In genomic region chr7:84144480-84144879, GRCh38 we compare ENCODE assay signal across 23 cellular contexts. TPM values are rescaled to one million over a fixed set of nuclear protein-coding genes. Genes with fewer than 3 reads are reported as not detected.
A peak's percentile ranks its signal among the peaks of the same experiment; 100 is the strongest.
DNase-seq lines count a peak whose midpoint lies in the region; ATAC-seq and TF ChIP-seq lines count a peak whose summit lies in the region.
"Had no signal": no experiment of that assay in that cellular context is flagged by ENCODE, and none has a peak within 500 bp of the region (broad histone marks: within the 10 kb centered on the region; RNA-seq: fewer than 3 reads in every experiment).

No MANE protein-coding gene starts in this region.

- H3K36me3 ChIP-seq in Loucy (ENCODE audit: insufficient read depth, low read length) (no peaks in the 10 kb centered on the region), mesodermal cell (ENCODE audit: control insufficient read depth, insufficient read depth, low read length) (peaks cover 5% of the 10 kb centered on the region), lower lobe of right lung (no peaks in the 10 kb centered on the region), gastroesophageal sphincter (no peaks in the 10 kb centered on the region), left lung (no peaks in the 10 kb centered on the region)
- H3K36me3 ChIP-seq: vagina had no signal

- CTCF ChIA-PET in Calu3 (lab: Charles Lee): no interaction called here
- CTCF ChIA-PET in activated naive CD4-positive, alpha-beta T cell treated with anti-CD3 and anti-CD28 coated beads, Interleukin-2, amount 10 ng/mL, durations not matched to agents 7 days and 5 days (lab: Charles Lee): no interaction called here

- H2AFZ ChIP-seq in Loucy (ENCODE audit: low read length): peak overlapping the region; percentile 49; the same call in 1 of the 2 replicates

- intact Hi-C loops in Calu3 (cut with micrococcal nuclease; ENCODE audit: unreplicated experiment) (no loop called here), lower lobe of right lung (cut with DNase I) (no loop called here), left lung (cut with DNase I) (no loop called here)

- DNase-seq in Calu3 (no peak), endothelial cell (ENCODE audit: low spot score) (no peak), lower lobe of right lung (no peak), left lung (no peak)
- no peak for DNase-seq in activated naive CD4-positive, alpha-beta T cell treated with anti-CD3 and anti-CD28 coated beads, Interleukin-2, amount 10 ng/mL, durations not matched to agents 7 days and 5 days
- DNase-seq: activated B cell treated with CpG ODN at 0.5 μM for 24 hours; activated CD8-positive, alpha-beta T cell treated with anti-CD3 and anti-CD28 coated beads, Interleukin-2, amount 10 ng/mL, durations not matched to agents 7 days and 5 days; activated naive CD8-positive, alpha-beta T cell treated with anti-CD3 and anti-CD28 coated beads, Interleukin-2, amount 10 ng/mL, durations not matched to agents 7 days and 5 days; glutamatergic neuron; NCI-H2029; NCI-H510A; SIG-M5 had no signal

- H3K27ac Mint-ChIP-seq in Calu3 (ENCODE audit: unreplicated experiment) (peak overlapping the region; percentile 64), endothelial cell (ENCODE audit: unreplicated experiment) (peak overlapping the region; percentile 71)
- H3K27ac Mint-ChIP-seq in activated naive CD4-positive, alpha-beta T cell treated with anti-CD3 and anti-CD28 coated beads, Interleukin-2, amount 10 ng/mL, durations not matched to agents 7 days and 5 days: no peak overlapping the region
- H3K27ac Mint-ChIP-seq: activated B cell treated with CpG ODN at 0.5 μM for 24 hours; activated CD8-positive, alpha-beta T cell treated with anti-CD3 and anti-CD28 coated beads, Interleukin-2, amount 10 ng/mL, durations not matched to agents 7 days and 5 days; activated naive CD8-positive, alpha-beta T cell treated with anti-CD3 and anti-CD28 coated beads, Interleukin-2, amount 10 ng/mL, durations not matched to agents 7 days and 5 days; IgD-negative memory B cell; nephron; T-helper 2 cell treated with Interferon-gamma antibody and Interleukin-4, amounts not matched to agents 5 μg/mL and 100 μg/mL, for 36 hours had no signal

- H3K27me3 ChIP-seq in Loucy (ENCODE audit: insufficient read depth, low read length, poor library complexity, severe bottlenecking) (no peaks in the 10 kb centered on the region), lower lobe of right lung (ENCODE audit: low read depth) (no peaks in the 10 kb centered on the region), gastroesophageal sphincter (no peaks in the 10 kb centered on the region), left lung (no peaks in the 10 kb centered on the region)
- H3K27me3 ChIP-seq: vagina had no signal

- no peaks in the 10 kb centered on the region for H3K9me3 Mint-ChIP-seq in Calu3 (ENCODE audit: low read depth, unreplicated experiment)
- H3K9me3 Mint-ChIP-seq in endothelial cell (ENCODE audit: unreplicated experiment): no peaks in the 10 kb centered on the region
- H3K9me3 Mint-ChIP-seq in activated naive CD4-positive, alpha-beta T cell treated with anti-CD3 and anti-CD28 coated beads, Interleukin-2, amount 10 ng/mL, durations not matched to agents 7 days and 5 days: no peaks in the 10 kb centered on the region
- H3K9me3 Mint-ChIP-seq: activated naive CD8-positive, alpha-beta T cell treated with anti-CD3 and anti-CD28 coated beads, Interleukin-2, amount 10 ng/mL, durations not matched to agents 7 days and 5 days; nephron; T-helper 2 cell treated with Interferon-gamma antibody and Interleukin-4, amounts not matched to agents 5 μg/mL and 100 μg/mL, for 36 hours had no signal

- no peak overlapping the region for H3K4me2 ChIP-seq in Loucy (ENCODE audit: low read depth, low read length, poor library complexity, severe bottlenecking)

- H3K4me3 ChIP-seq in Loucy (ENCODE audit: low read length, poor library complexity, severe bottlenecking): no peak overlapping the region
- no peak overlapping the region for H3K4me3 ChIP-seq in mesodermal cell (ENCODE audit: extremely low read depth, insufficient read depth, low read length, poor library complexity, severe bottlenecking)
- H3K4me3 ChIP-seq in lower lobe of right lung: no peak overlapping the region
- no peak overlapping the region for H3K4me3 ChIP-seq in gastroesophageal sphincter
- H3K4me3 ChIP-seq in left lung: no peak overlapping the region
- H3K4me3 ChIP-seq: coronary artery, lung, vagina had no signal

- peak overlapping the region; percentile 45 for H3K4me3 Mint-ChIP-seq in Calu3 (ENCODE audit: low read depth, unreplicated experiment)
- no peak overlapping the region for H3K4me3 Mint-ChIP-seq in endothelial cell (ENCODE audit: unreplicated experiment)
- no peak overlapping the region for H3K4me3 Mint-ChIP-seq in activated naive CD4-positive, alpha-beta T cell treated with anti-CD3 and anti-CD28 coated beads, Interleukin-2, amount 10 ng/mL, durations not matched to agents 7 days and 5 days
- H3K4me3 Mint-ChIP-seq: activated B cell treated with CpG ODN at 0.5 μM for 24 hours; activated CD8-positive, alpha-beta T cell treated with anti-CD3 and anti-CD28 coated beads, Interleukin-2, amount 10 ng/mL, durations not matched to agents 7 days and 5 days; activated naive CD8-positive, alpha-beta T cell treated with anti-CD3 and anti-CD28 coated beads, Interleukin-2, amount 10 ng/mL, durations not matched to agents 7 days and 5 days; IgD-negative memory B cell; nephron; T-helper 2 cell treated with Interferon-gamma antibody and Interleukin-4, amounts not matched to agents 5 μg/mL and 100 μg/mL, for 36 hours had no signal

- H3K9ac ChIP-seq in Loucy (ENCODE audit: low read depth, low read length, poor library complexity, severe bottlenecking): no peak overlapping the region

- TF ChIP-seq POLR2A in gastroesophageal sphincter (IDR thresholded peaks at IDR 0.05): no peak

- TF ChIP-seq EP300 in gastroesophageal sphincter (IDR thresholded peaks at IDR 0.05): no peak

- H3K4me1 Mint-ChIP-seq in Calu3 (ENCODE audit: low read depth, unreplicated experiment): peaks cover 35% of the 10 kb centered on the region
- H3K4me1 Mint-ChIP-seq in endothelial cell (ENCODE audit: unreplicated experiment): peaks cover 36% of the 10 kb centered on the region
- H3K4me1 Mint-ChIP-seq in activated naive CD4-positive, alpha-beta T cell treated with anti-CD3 and anti-CD28 coated beads, Interleukin-2, amount 10 ng/mL, durations not matched to agents 7 days and 5 days: peaks cover 2% of the 10 kb centered on the region
- H3K4me1 Mint-ChIP-seq: activated B cell treated with CpG ODN at 0.5 μM for 24 hours; activated naive CD8-positive, alpha-beta T cell treated with anti-CD3 and anti-CD28 coated beads, Interleukin-2, amount 10 ng/mL, durations not matched to agents 7 days and 5 days had no signal

- H4K20me1 ChIP-seq in Loucy (ENCODE audit: insufficient read depth, low read length, poor library complexity, severe bottlenecking): no peaks in the 10 kb centered on the region

- BruUV-seq in Calu3 (replicated peaks; lab: Mats Ljungman, UMichigan): no TSS peak

- H3K27me3 Mint-ChIP-seq in Calu3 (ENCODE audit: unreplicated experiment): no peaks in the 10 kb centered on the region
- H3K27me3 Mint-ChIP-seq in endothelial cell (ENCODE audit: unreplicated experiment): no peaks in the 10 kb centered on the region
- no peaks in the 10 kb centered on the region for H3K27me3 Mint-ChIP-seq in activated naive CD4-positive, alpha-beta T cell treated with anti-CD3 and anti-CD28 coated beads, Interleukin-2, amount 10 ng/mL, durations not matched to agents 7 days and 5 days
- H3K27me3 Mint-ChIP-seq: activated B cell treated with CpG ODN at 0.5 μM for 24 hours; activated naive CD8-positive, alpha-beta T cell treated with anti-CD3 and anti-CD28 coated beads, Interleukin-2, amount 10 ng/mL, durations not matched to agents 7 days and 5 days; brain; IgD-negative memory B cell had no signal

- H3K79me2 ChIP-seq in Loucy (ENCODE audit: insufficient read depth, low read length): no peaks in the 10 kb centered on the region

- no CpG with 5 or more reads among the region's 3 CpGs for WGBS in mesodermal cell (ENCODE audit: insufficient coverage in 2 of 2), 2 experiments
- WGBS in gastroesophageal sphincter (ENCODE audit: low coverage in 1 of 2), 2 donors: 56 to 65% methylated on average over 3 of the region's 3 CpGs

- H3K36me3 Mint-ChIP-seq in Calu3 (ENCODE audit: insufficient read depth, unreplicated experiment): no peaks in the 10 kb centered on the region
- H3K36me3 Mint-ChIP-seq in endothelial cell (ENCODE audit: low read depth, unreplicated experiment): no peaks in the 10 kb centered on the region
- H3K36me3 Mint-ChIP-seq in activated naive CD4-positive, alpha-beta T cell treated with anti-CD3 and anti-CD28 coated beads, Interleukin-2, amount 10 ng/mL, durations not matched to agents 7 days and 5 days: no peaks in the 10 kb centered on the region
- H3K36me3 Mint-ChIP-seq: IgD-negative memory B cell had no signal

- H3K27ac ChIP-seq in mesodermal cell (ENCODE audit: low read depth, low read length, severe bottlenecking) (peak overlapping the region; percentile 25), lower lobe of right lung (no peak overlapping the region), gastroesophageal sphincter (no peak overlapping the region), left lung (no peak overlapping the region)
- H3K27ac ChIP-seq: coronary artery, epithelial cell of prostate, vagina had no signal

- TF ChIP-seq CTCF in Calu3 (IDR thresholded peaks at IDR 0.05; ENCODE audit: unreplicated experiment) (no peak), Loucy (conservative IDR thresholded peaks at IDR 0.05; ENCODE audit: low read length) (no peak), endothelial cell (IDR thresholded peaks at IDR 0.05; ENCODE audit: unreplicated experiment) (no peak), lower lobe of right lung (IDR thresholded peaks at IDR 0.05) (no peak), gastroesophageal sphincter (IDR thresholded peaks at IDR 0.05) (no peak), left lung (IDR thresholded peaks at IDR 0.05) (no peak)

- H3K9me2 ChIP-seq in Loucy (replicated peaks; ENCODE audit: low read depth, low read length): no peaks in the 10 kb centered on the region

- ATAC-seq in lower lobe of right lung (no peak), gastroesophageal sphincter (no peak), left lung (no peak)
- ATAC-seq: activated CD8-positive, alpha-beta T cell treated with anti-CD3 and anti-CD28 coated beads, Interleukin-2, amount 10 ng/mL, durations not matched to agents 7 days and 5 days had no signal

- H3K4me1 ChIP-seq in Loucy (ENCODE audit: insufficient read depth, low read length, poor library complexity, severe bottlenecking) (no peaks in the 10 kb centered on the region), mesodermal cell (ENCODE audit: control insufficient read depth, insufficient read depth, low read length, poor library complexity, severe bottlenecking) (peaks cover 45% of the 10 kb centered on the region), lower lobe of right lung (peaks cover 4% of the 10 kb centered on the region), gastroesophageal sphincter (peaks cover 0 to 56% (median 8%) of the 10 kb centered on the region in 3 donors), left lung (no peaks in the 10 kb centered on the region)
- H3K4me1 ChIP-seq: vagina had no signal

- no peaks in the 10 kb centered on the region for H3F3A ChIP-seq in Loucy (ENCODE audit: low read depth)

- H3K9me3 ChIP-seq in Loucy (ENCODE audit: insufficient read depth, low read depth, low read length): no peaks in the 10 kb centered on the region
- H3K9me3 ChIP-seq in mesodermal cell (ENCODE audit: control insufficient read depth, low read length): no peaks in the 10 kb centered on the region
- no peaks in the 10 kb centered on the region for H3K9me3 ChIP-seq in lower lobe of right lung
- no peaks in the 10 kb centered on the region for H3K9me3 ChIP-seq in gastroesophageal sphincter
- no peaks in the 10 kb centered on the region for H3K9me3 ChIP-seq in left lung
- H3K9me3 ChIP-seq: vagina had no signal

RNA-seq across cellular contexts. Expression of gene SEMA3A, which starts 50.1 kb away (rescaled TPM):
- total RNA-seq in Calu3 (2022) (20.2 and 24.3 TPM in 2 replicates), endothelial cell (ENCODE audit: unreplicated experiment) (8.5 TPM), lower lobe of right lung (9.7 TPM), gastroesophageal sphincter (10 to 100 TPM; 24.6 to 61.6 (median 33.0) TPM), left lung (10 to 100 TPM in 1 of 2 donors, 1 to 10 TPM in 1; 6.1 to 12.3 TPM)
- polyA plus RNA-seq in mesodermal cell (2013, experiment 1 of 2): 23.8 TPM
- polyA plus RNA-seq in mesodermal cell (2013, experiment 2 of 2): 28.5 TPM
- total RNA-seq: activated B cell treated with CpG ODN at 0.5 μM for 24 hours had no signal
